ENCODE assay signal across 8 cellular contexts in the genomic region with DNA sequence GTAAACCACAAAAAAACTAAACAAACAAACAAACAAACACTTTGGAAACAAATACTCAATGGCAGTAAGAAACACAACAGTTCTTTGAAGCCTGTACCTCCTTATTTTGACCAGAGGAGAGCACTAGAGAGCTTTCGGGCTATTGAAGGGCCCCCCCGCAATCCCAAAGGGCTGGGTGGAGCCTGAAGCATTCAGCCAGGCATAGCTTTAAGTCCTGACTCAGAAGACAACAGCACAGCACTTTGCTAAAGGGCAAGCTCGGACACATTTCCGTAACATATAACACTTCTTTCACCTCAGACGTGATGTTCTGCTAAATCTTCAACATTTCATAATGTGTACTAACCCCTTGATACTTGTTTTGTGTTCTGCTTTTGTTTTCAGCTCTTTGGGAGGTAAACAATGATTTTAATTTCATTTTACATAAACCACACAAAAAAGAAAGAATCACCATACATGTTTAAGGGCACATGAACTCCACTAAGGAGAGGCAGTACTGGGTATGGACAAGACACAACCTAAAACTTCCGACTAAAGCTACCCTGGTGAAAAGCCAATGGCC. TPM values are rescaled to one million over a fixed set of nuclear protein-coding genes. Genes with fewer than 3 reads are reported as not detected.
DNase-seq lines count a peak whose midpoint lies in the region; ATAC-seq, FAIRE-seq and TF ChIP-seq lines count a peak whose summit lies in the region.

No MANE protein-coding gene starts in this region.

- H3K4me1 ChIP-seq in endothelial cell of umbilical vein (ENCODE audit: control insufficient read depth, extremely low read depth, insufficient read depth, low read length) = peaks cover 6% of the 10 kb centered on the region
- no peaks in the 10 kb centered on the region for H3K4me1 ChIP-seq in mesendoderm (ENCODE audit: control insufficient read depth, low read depth, low read length)
- H3K4me1 ChIP-seq in suprapubic skin = peaks cover 8% of the 10 kb centered on the region

- H3K27me3 ChIP-seq in BJ (ENCODE audit: control insufficient read depth, insufficient read depth, low read length) (no peaks in the 10 kb centered on the region), endothelial cell of umbilical vein (ENCODE audit: control insufficient read depth in 2 of 2, insufficient read depth in 2 of 2, low read length in 2 of 2) (no peaks in the 10 kb centered on the region), mesendoderm (ENCODE audit: insufficient read depth, low read length, poor library complexity) (no peaks in the 10 kb centered on the region), suprapubic skin (no peaks in the 10 kb centered on the region)

- peak; percentile 76 for ATAC-seq in GM18519 (IDR thresholded peaks at IDR 0.05; ENCODE audit: low FRiP score, unreplicated experiment)
- ATAC-seq in HG02938 (IDR thresholded peaks at IDR 0.05; ENCODE audit: unreplicated experiment) = peak; percentile 92

- no peak overlapping the region for H2BK5ac ChIP-seq in mesendoderm (ENCODE audit: low read length)

- H3K9me3 ChIP-seq in endothelial cell of umbilical vein (replicated peaks; ENCODE audit: control insufficient read depth, insufficient read depth, low read length) (no peaks in the 10 kb centered on the region), suprapubic skin (no peaks in the 10 kb centered on the region)

- TSS peak; percentile 100 for BruUV-seq in endothelial cell of umbilical vein (replicated peaks; lab: Mats Ljungman, UMichigan)

- peak; percentile 57 for DNase-seq in BJ (ENCODE audit: low read depth)
- DNase-seq in NCI-H1436 (lab: John Stamatoyannopoulos, UW) = peak; percentile 78
- peak; percentile 86 for DNase-seq in SKM-1 treated with dmso at 0.1 percent for 144 hours (lab: John Stamatoyannopoulos, UW; ENCODE audit: unreplicated experiment)
- DNase-seq in endothelial cell of umbilical vein (ENCODE audit: low read depth, low spot score) = peak; percentile 91
- peak; percentile 90 for DNase-seq in mesendoderm
- peak; percentile 84 to 87 for DNase-seq in suprapubic skin (ENCODE audit: low spot score in 2 of 2)

- TF ChIP-seq EP300 in suprapubic skin (IDR thresholded peaks at IDR 0.05) = no peak

- no peak overlapping the region for H2AK5ac ChIP-seq in mesendoderm (ENCODE audit: low read length)

- CTCF ChIA-PET in BJ (lab: Yijun Ruan, JAX) (interaction anchor here (0.6 to 5.3 kb wide), 35 partner anchors 12 to 722 kb away, joined by 3 to 33 read pairs (median 4); no protein-coding TSS in a partner anchor), endothelial cell of umbilical vein (lab: Charles Lee) (interaction anchor here (0.6 to 2.5 kb wide), 83 partner anchors 9 to 722 kb away, joined by 3 to 49 read pairs (median 4); partner anchors contain the start of gene SMG7)

- peak; percentile 98 for FAIRE-seq in endothelial cell of umbilical vein (lab: Jason Lieb, UNC)

- no peaks in the 10 kb centered on the region for H3K79me1 ChIP-seq in mesendoderm (ENCODE audit: low read length)

- intact Hi-C loops in endothelial cell of umbilical vein (cut with micrococcal nuclease) = loop anchor here (1.0 to 5.0 kb wide), 13 partner anchors 62 to 661 kb away; partner anchors contain the start of gene LAMC2

- H4K20me1 ChIP-seq in endothelial cell of umbilical vein (replicated peaks; ENCODE audit: control insufficient read depth, extremely low read depth, insufficient read depth, low read length) = no peaks in the 10 kb centered on the region

- H3K4ac ChIP-seq in mesendoderm (ENCODE audit: low read depth, low read length) = no peak overlapping the region

- H4K8ac ChIP-seq in mesendoderm (ENCODE audit: low read depth, low read length) = no peak overlapping the region

- 0 out of 2 replicates have a peak overlapping the region, but pooled peaks have one; percentile 1 for H3K4me3 ChIP-seq in BJ (ENCODE audit: low read depth, low read length)
- H3K4me3 ChIP-seq in endothelial cell of umbilical vein (replicated peaks in 1 of 3; ENCODE audit: insufficient read depth in 1 of 3, low read depth in 1 of 3, low read length in 3 of 3) = peak overlapping the region in 2 of 3 experiments; percentile 7 to 60
- H3K4me3 ChIP-seq in mesendoderm (ENCODE audit: low read length) = no peak overlapping the region
- no peak overlapping the region for H3K4me3 ChIP-seq in suprapubic skin

- dilution Hi-C loops in endothelial cell of umbilical vein (cut with MboI; ENCODE audit: extremely low pct_ligation_motif_present, low sequenced_read_pairs) = no loop called here

- peak; percentile 91 for TF ChIP-seq CTCF in BJ (IDR thresholded peaks at IDR 0.05; ENCODE audit: insufficient read depth, low read depth, low read length)
- TF ChIP-seq CTCF in endothelial cell of umbilical vein (IDR thresholded peaks at IDR 0.05; ENCODE audit: extremely low read depth in 1 of 2, insufficient read depth in 1 of 2, low read depth in 1 of 2, low read length in 2 of 2) = peak; percentile 83 to 86
- peak; percentile 84 to 94 for TF ChIP-seq CTCF in suprapubic skin (IDR thresholded peaks at IDR 0.05)

- no peaks in the 10 kb centered on the region for H3K79me2 ChIP-seq in endothelial cell of umbilical vein (ENCODE audit: control insufficient read depth, insufficient read depth, low read length)
- H3K79me2 ChIP-seq in mesendoderm (ENCODE audit: control insufficient read depth, insufficient read depth, low read length) = no peaks in the 10 kb centered on the region

- H3K23ac ChIP-seq in mesendoderm (ENCODE audit: low read length) = no peak overlapping the region

- POLR2A ChIA-PET in BJ (lab: Charles Lee) (interaction anchor here (0.6 to 0.9 kb wide), 3 partner anchors 110 to 316 kb away, joined by 3 to 5 read pairs (median 5); no protein-coding TSS in a partner anchor), endothelial cell of umbilical vein (lab: Charles Lee) (interaction anchor here (0.9 to 1.2 kb wide), 3 partner anchors 60 to 272 kb away, joined by 3 to 4 read pairs (median 4); no protein-coding TSS in a partner anchor)

- H3K56ac ChIP-seq in mesendoderm (ENCODE audit: low read length) = peak overlapping the region; percentile 54

- peak; percentile 63 for TF ChIP-seq POLR2A in endothelial cell of umbilical vein (IDR thresholded peaks at IDR 0.05; ENCODE audit: low read depth, low read length)
- TF ChIP-seq POLR2A in suprapubic skin (IDR thresholded peaks at IDR 0.05) = peak in 1 of 2 donors; percentile 32

- no peak overlapping the region for H4K5ac ChIP-seq in mesendoderm (ENCODE audit: low read length)

- H2BK15ac ChIP-seq in mesendoderm (replicated peaks; ENCODE audit: low read depth) = no peak overlapping the region

- no peak overlapping the region for H2BK120ac ChIP-seq in mesendoderm (ENCODE audit: low read depth, low read length)

- no peaks in the 10 kb centered on the region for H3K36me3 ChIP-seq in BJ (ENCODE audit: control insufficient read depth, insufficient read depth, low read length)
- no peaks in the 10 kb centered on the region for H3K36me3 ChIP-seq in endothelial cell of umbilical vein (ENCODE audit: control insufficient read depth in 2 of 2, extremely low read depth in 1 of 2, insufficient read depth in 2 of 2, low read length in 2 of 2)
- H3K36me3 ChIP-seq in mesendoderm (ENCODE audit: control insufficient read depth, insufficient read depth, low read length) = no peaks in the 10 kb centered on the region
- H3K36me3 ChIP-seq in suprapubic skin = no peaks in the 10 kb centered on the region

- peak overlapping the region; percentile 73 for H3K27ac ChIP-seq in endothelial cell of umbilical vein (ENCODE audit: insufficient read depth, low read depth, low read length)
- no peak overlapping the region for H3K27ac ChIP-seq in mesendoderm (ENCODE audit: low read depth, low read length)
- peak overlapping the region; percentile 81 for H3K27ac ChIP-seq in suprapubic skin

- H3K9me1 ChIP-seq in endothelial cell of umbilical vein (replicated peaks; ENCODE audit: control insufficient read depth, extremely low read depth, insufficient read depth, low read length) = no peaks in the 10 kb centered on the region

- H3K9ac ChIP-seq in endothelial cell of umbilical vein (replicated peaks; ENCODE audit: extremely low read depth, insufficient read depth, low read length) = peak overlapping the region; percentile 74
- no peak overlapping the region for H3K9ac ChIP-seq in mesendoderm (ENCODE audit: low read length)

- peak overlapping the region; percentile 88 for H2AFZ ChIP-seq in endothelial cell of umbilical vein (ENCODE audit: low read depth, low read length)

- peak overlapping the region; percentile 88 for H3K4me2 ChIP-seq in endothelial cell of umbilical vein (ENCODE audit: insufficient read depth, low read length)
- no peak overlapping the region for H3K4me2 ChIP-seq in mesendoderm (ENCODE audit: low read length)

- no CpG with 5 or more reads among the region's 6 CpGs for WGBS in mesendoderm (ENCODE audit: extremely low coverage, insufficient coverage, low lambda C conversion rate)
- WGBS in suprapubic skin = 6% methylated on average over 6 of the region's 6 CpGs

- no peak overlapping the region for H3K18ac ChIP-seq in mesendoderm (ENCODE audit: low read length)

TF ChIP-seq in endothelial cell of umbilical vein, 7 proteins besides CTCF, POLR2A, EP300 and RAD21:
- TF ChIP-seq EZH2 (IDR thresholded peaks at IDR 0.05; ENCODE audit: borderline replicate concordance, low read depth, low read length, severe bottlenecking) (no peak), POLR2AphosphoS5 (IDR thresholded peaks at IDR 0.05; ENCODE audit: insufficient read depth, low read depth, low read length) (peak; percentile 62)
TF ChIP-seq in endothelial cell of umbilical vein: peak in this region for 1.

RNA-seq across cellular contexts. Expression of gene SHCBP1L, which starts 9.7 kb away (rescaled TPM):
- not detected in 2 replicates for polyA plus RNA-seq in BJ (2011; rRNA removed)
- polyA minus RNA-seq in BJ (2011; rRNA and poly(A)+ RNA removed) = not detected in 2 replicates
- total RNA-seq in endothelial cell of umbilical vein = not detected in 2 replicates
- 0.11 TPM in 1 of 2 replicates, not detected in the other for polyA plus RNA-seq in endothelial cell of umbilical vein
- polyA plus RNA-seq in endothelial cell of umbilical vein (2011; cell fraction: cytosol; rRNA removed) = not detected in 2 replicates
- polyA plus RNA-seq in endothelial cell of umbilical vein (2011; cell fraction: nucleus; rRNA removed) = not detected in 2 replicates
- not detected in 2 replicates for polyA plus RNA-seq in endothelial cell of umbilical vein (2012)
- not detected in 2 replicates for polyA minus RNA-seq in endothelial cell of umbilical vein
- polyA minus RNA-seq in endothelial cell of umbilical vein (2011; cell fraction: cytosol; rRNA and poly(A)+ RNA removed) = not detected
- not detected in 2 replicates for polyA minus RNA-seq in endothelial cell of umbilical vein (2011; cell fraction: nucleus; rRNA and poly(A)+ RNA removed)
- polyA plus RNA-seq in mesendoderm (2013, experiment 1 of 2) = not detected
- not detected for polyA plus RNA-seq in mesendoderm (2013, experiment 2 of 2)
- not detected for total RNA-seq in suprapubic skin

Comparison
In these comparisons a context has a peak if more than half of its experiments do, and no peak if none do; other contexts are left out.
1. H3K4me3 ChIP-seq: peak in BJ (single experiment) and endothelial cell of umbilical vein (2 of 3); none in mesendoderm (single experiment) and suprapubic skin (single experiment).
2. Peak in every context shown above with its lines, with median percentiles within 50 percentile points of each other: DNase-seq and CTCF ChIP-seq.